Comparison of ENCODE assay signal across 9 cellular contexts in the genomic region with DNA sequence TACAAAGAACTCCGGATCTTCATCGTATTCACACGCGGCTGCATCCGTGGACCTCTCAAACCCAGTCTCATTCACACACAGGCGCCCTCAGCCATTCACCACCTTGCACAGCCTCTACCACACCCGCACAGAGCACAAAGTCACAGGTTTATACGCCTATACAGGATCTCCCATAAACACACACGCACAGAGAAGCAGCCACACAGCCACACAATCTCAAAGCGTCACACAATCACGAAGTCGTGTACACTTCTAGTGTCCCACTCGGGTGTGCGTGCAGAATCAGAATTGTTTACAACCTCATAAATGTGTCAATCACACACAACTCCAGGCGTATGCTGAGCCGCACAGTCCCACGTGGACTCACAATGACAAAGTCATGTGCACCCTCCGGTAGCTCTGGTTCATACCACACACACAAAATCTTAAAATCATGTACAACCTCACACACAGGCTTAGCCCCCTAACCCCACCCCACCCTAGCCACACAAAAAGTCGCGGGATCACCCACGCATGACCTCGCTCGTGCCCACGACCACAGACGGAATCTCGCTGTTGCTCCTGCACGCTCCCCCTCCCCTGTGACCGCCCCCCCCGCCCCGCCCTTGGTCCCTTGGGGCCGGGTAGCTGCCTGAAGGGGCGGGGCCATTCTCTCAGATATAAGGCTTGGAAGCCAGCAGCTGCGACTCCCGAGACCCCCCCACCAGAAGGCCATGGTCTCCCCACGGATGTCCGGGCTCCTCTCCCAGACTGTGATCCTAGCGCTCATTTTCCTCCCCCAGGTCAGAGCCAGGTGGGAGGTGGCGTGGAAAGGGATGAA. TPM values are rescaled to one million over a fixed set of nuclear protein-coding genes. Genes with fewer than 3 reads are reported as not detected.
A peak's percentile ranks its signal among the peaks of the same experiment; 100 is the strongest.
DNase-seq lines count a peak whose midpoint lies in the region; ATAC-seq and TF ChIP-seq lines count a peak whose summit lies in the region.
"Had no signal": no experiment of that assay in that cellular context is flagged by ENCODE, and none has a peak within 500 bp of the region (broad histone marks: within the 10 kb centered on the region; RNA-seq: fewer than 3 reads in every experiment).

A gene with protein sequence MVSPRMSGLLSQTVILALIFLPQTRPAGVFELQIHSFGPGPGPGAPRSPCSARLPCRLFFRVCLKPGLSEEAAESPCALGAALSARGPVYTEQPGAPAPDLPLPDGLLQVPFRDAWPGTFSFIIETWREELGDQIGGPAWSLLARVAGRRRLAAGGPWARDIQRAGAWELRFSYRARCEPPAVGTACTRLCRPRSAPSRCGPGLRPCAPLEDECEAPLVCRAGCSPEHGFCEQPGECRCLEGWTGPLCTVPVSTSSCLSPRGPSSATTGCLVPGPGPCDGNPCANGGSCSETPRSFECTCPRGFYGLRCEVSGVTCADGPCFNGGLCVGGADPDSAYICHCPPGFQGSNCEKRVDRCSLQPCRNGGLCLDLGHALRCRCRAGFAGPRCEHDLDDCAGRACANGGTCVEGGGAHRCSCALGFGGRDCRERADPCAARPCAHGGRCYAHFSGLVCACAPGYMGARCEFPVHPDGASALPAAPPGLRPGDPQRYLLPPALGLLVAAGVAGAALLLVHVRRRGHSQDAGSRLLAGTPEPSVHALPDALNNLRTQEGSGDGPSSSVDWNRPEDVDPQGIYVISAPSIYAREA (plus strand): TSS at position 686 of the 820 bp plus-strand sequence. CDS start 28 bp downstream, at position 714.

- ATAC-seq in GM18858 (IDR thresholded peaks at IDR 0.05; ENCODE audit: unreplicated experiment) = no peak
- ATAC-seq in GM19351 (IDR thresholded peaks at IDR 0.05; ENCODE audit: unreplicated experiment) = no peak

- H3K9me3 Mint-ChIP-seq in CD8-positive, alpha-beta memory T cell = peaks cover 0 to 4% (median 0%) of the 10 kb centered on the region in 5 donors
- H3K9me3 Mint-ChIP-seq in stimulated activated naive CD8-positive, alpha-beta T cell treated with anti-CD3 and anti-CD28 coated beads, Interleukin-15, Interleukin-2, amounts not matched to agents 100 ng/mL and 50 ng/mL, for 24 hours = no peaks in the 10 kb centered on the region

- H3K4me2 ChIP-seq in Loucy (ENCODE audit: low read depth, low read length, poor library complexity, severe bottlenecking) (peak within 1 kb of the TSS; percentile 86), fibroblast of lung (ENCODE audit: extremely low read depth, insufficient read depth, low read length) (peak within 1 kb of the TSS; percentile 79)

- DNase-seq in CD8-positive, alpha-beta memory T cell = no peak
- DNase-seq in SK-N-MC (ENCODE audit: low read depth, low spot score) (no peak), fibroblast of lung (ENCODE audit: low read depth in 2 of 2) (no peak)
- DNase-seq in stimulated activated CD4-positive, alpha-beta T cell treated with anti-CD3 and anti-CD28 coated beads, Interleukin-15, amount 100 ng/mL, for 24 hours = no peak

- peak within 1 kb of the TSS in 2 of 8 donors; percentile 17 to 53 for H3K27ac Mint-ChIP-seq in CD8-positive, alpha-beta memory T cell
- H3K27ac Mint-ChIP-seq in stimulated activated naive CD8-positive, alpha-beta T cell treated with anti-CD3 and anti-CD28 coated beads, Interleukin-15, Interleukin-2, amounts not matched to agents 100 ng/mL and 50 ng/mL, for 24 hours = peak within 1 kb of the TSS; percentile 67

- peaks cover 25% of the 10 kb centered on the region for H3K27me3 ChIP-seq in CD8-positive, alpha-beta memory T cell (ENCODE audit: insufficient read depth, low read length, poor library complexity, severe bottlenecking)
- H3K27me3 ChIP-seq in Loucy (ENCODE audit: insufficient read depth, low read length, poor library complexity, severe bottlenecking) (no peaks in the 10 kb centered on the region), fibroblast of lung (ENCODE audit: control insufficient read depth, insufficient read depth, low read length) (peaks cover 24% of the 10 kb centered on the region)

- H3K79me2 ChIP-seq in Loucy (ENCODE audit: insufficient read depth, low read length) (no peaks in the 10 kb centered on the region), fibroblast of lung (ENCODE audit: control insufficient read depth, insufficient read depth, low read length) (no peaks in the 10 kb centered on the region)

- no peaks in the 10 kb centered on the region for H3F3A ChIP-seq in Loucy (ENCODE audit: low read depth)

- CTCF ChIA-PET in CD8-positive, alpha-beta memory T cell (lab: Charles Lee) = interaction anchor here (0.5 to 1.5 kb wide), 3 partner anchors 34 to 80 kb away, joined by 3 to 8 read pairs (median 3); a partner anchor contains a TSS

- H3K27ac ChIP-seq in CD8-positive, alpha-beta memory T cell (ENCODE audit: low read depth, low read length) = no peak within 1 kb of the TSS
- H3K27ac ChIP-seq in SK-N-MC (no peak within 1 kb of the TSS), fibroblast of lung (ENCODE audit: insufficient read depth, low read length) (no peak within 1 kb of the TSS)

- no peaks in the 10 kb centered on the region for H4K20me1 ChIP-seq in Loucy (ENCODE audit: insufficient read depth, low read length, poor library complexity, severe bottlenecking)
- H4K20me1 ChIP-seq in fibroblast of lung (ENCODE audit: control insufficient read depth, extremely low read depth, insufficient read depth, low read length) = no peaks in the 10 kb centered on the region

- no peaks in the 10 kb centered on the region for H3K9me3 ChIP-seq in CD8-positive, alpha-beta memory T cell (ENCODE audit: low read length)
- no peaks in the 10 kb centered on the region for H3K9me3 ChIP-seq in Loucy (ENCODE audit: insufficient read depth, low read depth, low read length)
- no peaks in the 10 kb centered on the region for H3K9me3 ChIP-seq in SK-N-MC (ENCODE audit: low read depth, low read length)
- H3K9me3 ChIP-seq in fibroblast of lung (ENCODE audit: control insufficient read depth, insufficient read depth, low read depth, low read length) = no peaks in the 10 kb centered on the region

- H3K27me3 Mint-ChIP-seq in CD8-positive, alpha-beta memory T cell = peaks cover 32 to 48% of the 10 kb centered on the region in 2 donors
- peaks cover 51% of the 10 kb centered on the region for H3K27me3 Mint-ChIP-seq in stimulated activated naive CD8-positive, alpha-beta T cell treated with anti-CD3 and anti-CD28 coated beads, Interleukin-15, Interleukin-2, amounts not matched to agents 100 ng/mL and 50 ng/mL, for 24 hours

- TF ChIP-seq CTCF in Loucy (conservative IDR thresholded peaks at IDR 0.05; ENCODE audit: low read length) = no peak
- TF ChIP-seq CTCF in fibroblast of lung (conservative IDR thresholded peaks at IDR 0.05 in 1 of 2, IDR thresholded peaks at IDR 0.05 in 1 of 2; ENCODE audit: low read depth in 1 of 2, low read length in 2 of 2) = no peak

- peaks cover 17 to 28% (median 18%) of the 10 kb centered on the region in 3 donors for H3K4me1 Mint-ChIP-seq in CD8-positive, alpha-beta memory T cell
- H3K4me1 Mint-ChIP-seq in stimulated activated naive CD8-positive, alpha-beta T cell treated with anti-CD3 and anti-CD28 coated beads, Interleukin-15, Interleukin-2, amounts not matched to agents 100 ng/mL and 50 ng/mL, for 24 hours (ENCODE audit: low read depth) = peaks cover 21% of the 10 kb centered on the region

- peak within 1 kb of the TSS; percentile 26 for H3K4me3 ChIP-seq in CD8-positive, alpha-beta memory T cell (ENCODE audit: low read length)
- H3K4me3 ChIP-seq in Loucy (ENCODE audit: low read length, poor library complexity, severe bottlenecking) (peak within 1 kb of the TSS; percentile 75), SK-N-MC (peak within 1 kb of the TSS; percentile 90), fibroblast of lung (replicated peaks in 1 of 4; ENCODE audit: control extremely low read depth in 1 of 4, insufficient read depth in 1 of 4, low read depth in 3 of 4, low read length in 4 of 4) (peak within 1 kb of the TSS in 2 of 4 experiments; percentile 30 to 46)

- H3K9ac ChIP-seq in Loucy (ENCODE audit: low read depth, low read length, poor library complexity, severe bottlenecking) (peak within 1 kb of the TSS; percentile 77), SK-N-MC (ENCODE audit: insufficient read length) (peak within 1 kb of the TSS; percentile 68), fibroblast of lung (ENCODE audit: insufficient read depth, low read length) (no peak within 1 kb of the TSS)

- H3K4me3 Mint-ChIP-seq in CD8-positive, alpha-beta memory T cell = peak within 1 kb of the TSS; percentile 49 to 89 (median 62)
- peak within 1 kb of the TSS; percentile 77 for H3K4me3 Mint-ChIP-seq in stimulated activated naive CD8-positive, alpha-beta T cell treated with anti-CD3 and anti-CD28 coated beads, Interleukin-15, Interleukin-2, amounts not matched to agents 100 ng/mL and 50 ng/mL, for 24 hours

- H3K4me1 ChIP-seq in CD8-positive, alpha-beta memory T cell (ENCODE audit: insufficient read depth, low read length) = peaks cover 21% of the 10 kb centered on the region
- peaks cover 7% of the 10 kb centered on the region for H3K4me1 ChIP-seq in Loucy (ENCODE audit: insufficient read depth, low read length, poor library complexity, severe bottlenecking)
- no peaks in the 10 kb centered on the region for H3K4me1 ChIP-seq in fibroblast of lung (ENCODE audit: control insufficient read depth, extremely low read depth, insufficient read depth, low read length)

- POLR2A ChIA-PET in CD8-positive, alpha-beta memory T cell (lab: Charles Lee) = interaction anchor here (0.5 kb wide), 1 partner anchor 16 kb away, joined by 5 read pairs; no protein-coding TSS in a partner anchor

- no peaks in the 10 kb centered on the region for H3K9me2 ChIP-seq in Loucy (replicated peaks; ENCODE audit: low read depth, low read length)

- no peaks in the 10 kb centered on the region for H3K36me3 Mint-ChIP-seq in CD8-positive, alpha-beta memory T cell
- no peaks in the 10 kb centered on the region for H3K36me3 Mint-ChIP-seq in stimulated activated naive CD8-positive, alpha-beta T cell treated with anti-CD3 and anti-CD28 coated beads, Interleukin-15, Interleukin-2, amounts not matched to agents 100 ng/mL and 50 ng/mL, for 24 hours (ENCODE audit: low read depth)

- no peaks in the 10 kb centered on the region for H3K36me3 ChIP-seq in CD8-positive, alpha-beta memory T cell (ENCODE audit: insufficient read depth, low read length)
- H3K36me3 ChIP-seq in Loucy (ENCODE audit: insufficient read depth, low read length) (no peaks in the 10 kb centered on the region), SK-N-MC (ENCODE audit: insufficient read depth, low read length) (no peaks in the 10 kb centered on the region), fibroblast of lung (ENCODE audit: control insufficient read depth, insufficient read depth, low read length) (no peaks in the 10 kb centered on the region)

- peak within 1 kb of the TSS; percentile 93 for H2AFZ ChIP-seq in Loucy (ENCODE audit: low read length)
- peak within 1 kb of the TSS; percentile 29 for H2AFZ ChIP-seq in fibroblast of lung (ENCODE audit: low read length)

RNA-seq across cellular contexts. Expression of the gene that starts here (rescaled TPM):
- 1 to 10 TPM in 1 of 2 experiments, under 1 TPM in 1; 0.92 to 1.4 TPM for total RNA-seq in CD8-positive, alpha-beta memory T cell
- polyA plus RNA-seq in CD8-positive, alpha-beta memory T cell = 0.25 TPM
- under 0.01 TPM in 2 replicates for total RNA-seq in fibroblast of lung
- polyA plus RNA-seq in fibroblast of lung = 0.08 and 0.11 TPM in 2 replicates
- polyA plus RNA-seq in fibroblast of lung (2012) = 0.28 and 0.36 TPM in 2 replicates
- not detected in 2 replicates for polyA minus RNA-seq in fibroblast of lung (ENCODE audit: low replicate concordance)
- total RNA-seq: urinary bladder had no signal
- polyA plus RNA-seq: urinary bladder had no signal
